ENCODE assay signal across 1 cellular context in genomic region chr11:1927151-1928037, GRCh38.
TF ChIP-seq lines count a peak whose summit lies in the region.

No MANE protein-coding gene starts in this region.

TF ChIP-seq in HepG2, 621 proteins besides CTCF, POLR2A, EP300 and RAD21:
- TF ChIP-seq ZNF260 (CRISPR knock-in tag; IDR thresholded peaks at IDR 0.05; ENCODE audit: borderline replicate concordance, low read depth) (no peak), SP1 (IDR thresholded peaks at IDR 0.05) (no peak), SP1 (CRISPR knock-in tag; IDR thresholded peaks at IDR 0.05) (no peak), ZNF790 (CRISPR knock-in tag; IDR thresholded peaks at IDR 0.05; ENCODE audit: borderline replicate concordance) (no peak), ZNF33A (CRISPR knock-in tag; IDR thresholded peaks at IDR 0.05; ENCODE audit: borderline replicate concordance) (no peak), ZNF704 (CRISPR knock-in tag; IDR thresholded peaks at IDR 0.05; ENCODE audit: borderline replicate concordance) (no peak), PCBP1 (IDR thresholded peaks at IDR 0.05; ENCODE audit: borderline replicate concordance, low read depth, low read length) (no peak), ARNT2 (CRISPR knock-in tag; IDR thresholded peaks at IDR 0.05; ENCODE audit: low read depth) (no peak), ZNF580 (CRISPR knock-in tag; IDR thresholded peaks at IDR 0.05; ENCODE audit: borderline replicate concordance, low read depth) (no peak), GLMP (CRISPR knock-in tag; IDR thresholded peaks at IDR 0.05; ENCODE audit: borderline replicate concordance) (no peak), RORA (CRISPR knock-in tag; IDR thresholded peaks at IDR 0.05) (no peak), KLF15 (CRISPR knock-in tag; IDR thresholded peaks at IDR 0.05; ENCODE audit: borderline replicate concordance) (no peak), ZSCAN9 (CRISPR knock-in tag; IDR thresholded peaks at IDR 0.05; ENCODE audit: borderline replicate concordance) (no peak), ZNF598 (CRISPR knock-in tag; IDR thresholded peaks at IDR 0.05; ENCODE audit: borderline replicate concordance) (no peak), ZNF660 (CRISPR knock-in tag; IDR thresholded peaks at IDR 0.05; ENCODE audit: borderline replicate concordance, low read depth) (no peak), SMARCE1 (IDR thresholded peaks at IDR 0.05; ENCODE audit: borderline replicate concordance) (no peak)
